ENCODE assay signal across 10 cellular contexts in genomic region chr2:43707255-43707654, GRCh38. TPM values are rescaled to one million over a fixed set of nuclear protein-coding genes. Genes with fewer than 3 reads are reported as not detected.
A peak's percentile ranks its signal among the peaks of the same experiment; 100 is the strongest.
DNase-seq lines count a peak whose midpoint lies in the region; ATAC-seq and TF ChIP-seq lines count a peak whose summit lies in the region.
"Had no signal": no experiment of that assay in that cellular context is flagged by ENCODE, and none has a peak within 500 bp of the region (broad histone marks: within the 10 kb centered on the region; RNA-seq: fewer than 3 reads in every experiment).

No MANE protein-coding gene starts in this region.

- no peak overlapping the region for H3K4ac ChIP-seq in trophoblast cell (ENCODE audit: low read depth, low read length)

- H4K8ac ChIP-seq in trophoblast cell (ENCODE audit: low read depth, low read length), result no peak overlapping the region

- no peak overlapping the region for H3K14ac ChIP-seq in trophoblast cell (ENCODE audit: low read length)

- no peak overlapping the region for H3K18ac ChIP-seq in trophoblast cell (ENCODE audit: low read length)

- peak; percentile 71 for DNase-seq in AG09309 (ENCODE audit: low read depth)
- peak; percentile 16 for DNase-seq in NB4 (ENCODE audit: low read depth)
- DNase-seq in fibroblast of mammary gland (ENCODE audit: low read depth), result peak; percentile 95
- DNase-seq in trophoblast cell, result peak; percentile 6 to 39
- DNase-seq in activated CD4-positive, alpha-beta T cell treated with anti-CD3 and anti-CD28 coated beads, Interleukin-2, amount 50 U/mL, for 1 hour, result no peak
- no peak for DNase-seq in NCI-H446 treated with DMSO at 0.1 percent for 48 hours (lab: John Stamatoyannopoulos, UW)
- DNase-seq: CD8-positive, alpha-beta memory T cell; kidney had no signal

- H3K4me2 ChIP-seq in trophoblast cell (ENCODE audit: low read length), result no peak overlapping the region

- no peaks in the 10 kb centered on the region for H3K9me3 ChIP-seq in trophoblast cell (ENCODE audit: insufficient read depth, low read depth, low read length)

- no peak overlapping the region for H3K9ac ChIP-seq in trophoblast cell (ENCODE audit: low read length)

- H2BK5ac ChIP-seq in trophoblast cell (ENCODE audit: low read depth, low read length, poor library complexity), result no peak overlapping the region

- no peaks in the 10 kb centered on the region for H3K4me1 ChIP-seq in trophoblast cell (ENCODE audit: control insufficient read depth in 1 of 2, insufficient read depth in 2 of 2, low read length in 2 of 2)

- no peak overlapping the region for H2BK12ac ChIP-seq in trophoblast cell (ENCODE audit: low read length)

- no peak overlapping the region for H4K91ac ChIP-seq in trophoblast cell (ENCODE audit: low read depth, low read length)

- no peak overlapping the region for H2BK120ac ChIP-seq in trophoblast cell (ENCODE audit: insufficient read depth, low read length, poor library complexity)

- no peak overlapping the region for H4K12ac ChIP-seq in trophoblast cell (ENCODE audit: low read depth, low read length)

- no peak overlapping the region for H2AFZ ChIP-seq in trophoblast cell (ENCODE audit: insufficient read depth, low read length, poor library complexity)

- TF ChIP-seq POLR2A in NB4 (IDR thresholded peaks at IDR 0.05; ENCODE audit: extremely low read depth, insufficient read length), result no peak

- no peak overlapping the region for H2AK5ac ChIP-seq in trophoblast cell (ENCODE audit: low read length)

- no peaks in the 10 kb centered on the region for H3K36me3 ChIP-seq in trophoblast cell (ENCODE audit: control insufficient read depth in 1 of 2, insufficient read depth in 2 of 2, low read length in 2 of 2)

- H3K4me3 ChIP-seq in AG09309 (ENCODE audit: control insufficient read depth, low read depth, low read length) (no peak overlapping the region), NB4 (ENCODE audit: low read depth, low read length) (no peak overlapping the region), fibroblast of mammary gland (ENCODE audit: control insufficient read depth, low read depth, low read length) (no peak overlapping the region), trophoblast cell (ENCODE audit: low read depth, low read length) (no peak overlapping the region)

- WGBS in trophoblast cell (ENCODE audit: extremely low coverage, insufficient coverage, insufficient read length), result no CpG with 5 or more reads among the region's 7 CpGs

- H3K27me3 ChIP-seq in trophoblast cell (ENCODE audit: insufficient read depth, low read length), result no peaks in the 10 kb centered on the region

- no peak for TF ChIP-seq CTCF in AG09309 (IDR thresholded peaks at IDR 0.05; ENCODE audit: control insufficient read depth, insufficient read depth, low read depth, low read length, missing control alignments)
- TF ChIP-seq CTCF in NB4 (IDR thresholded peaks at IDR 0.05; ENCODE audit: low read depth, low read length), result no peak
- no peak for TF ChIP-seq CTCF in fibroblast of mammary gland (conservative IDR thresholded peaks at IDR 0.05; ENCODE audit: control insufficient read depth, insufficient read depth, low read depth, low read length)

- H3K23ac ChIP-seq in trophoblast cell (ENCODE audit: low read length), result no peak overlapping the region

- H3K79me2 ChIP-seq in trophoblast cell (ENCODE audit: control insufficient read depth, insufficient read depth, low read length, poor library complexity), result no peaks in the 10 kb centered on the region

- no peaks in the 10 kb centered on the region for H3K79me1 ChIP-seq in trophoblast cell (ENCODE audit: low read length)

- ATAC-seq in GM18867 (IDR thresholded peaks at IDR 0.05; ENCODE audit: unreplicated experiment), result no peak
- ATAC-seq in HG03469 (IDR thresholded peaks at IDR 0.05; ENCODE audit: unreplicated experiment), result no peak

- no peak overlapping the region for H3K27ac ChIP-seq in trophoblast cell (ENCODE audit: low read depth, low read length)

RNA-seq across cellular contexts. Expression of gene C1GALT1C1L, which starts 31.0 kb away (rescaled TPM):
- polyA plus RNA-seq in trophoblast cell (2013), result not detected in 2 replicates
- polyA plus RNA-seq: CD8-positive, alpha-beta memory T cell had no signal

Comparison
In these comparisons a context has a peak if more than half of its experiments do, and no peak if none do; other contexts are left out.
1. DNase-seq: peak in AG09309 (single experiment), NB4 (single experiment), fibroblast of mammary gland (single experiment) and trophoblast cell (2 of 2); none in activated CD4-positive, alpha-beta T cell treated with anti-CD3 and anti-CD28 coated beads, Interleukin-2, amount 50 U/mL, for 1 hour (single experiment) and NCI-H446 treated with DMSO at 0.1 percent for 48 hours (single experiment).